In the genomic region with DNA sequence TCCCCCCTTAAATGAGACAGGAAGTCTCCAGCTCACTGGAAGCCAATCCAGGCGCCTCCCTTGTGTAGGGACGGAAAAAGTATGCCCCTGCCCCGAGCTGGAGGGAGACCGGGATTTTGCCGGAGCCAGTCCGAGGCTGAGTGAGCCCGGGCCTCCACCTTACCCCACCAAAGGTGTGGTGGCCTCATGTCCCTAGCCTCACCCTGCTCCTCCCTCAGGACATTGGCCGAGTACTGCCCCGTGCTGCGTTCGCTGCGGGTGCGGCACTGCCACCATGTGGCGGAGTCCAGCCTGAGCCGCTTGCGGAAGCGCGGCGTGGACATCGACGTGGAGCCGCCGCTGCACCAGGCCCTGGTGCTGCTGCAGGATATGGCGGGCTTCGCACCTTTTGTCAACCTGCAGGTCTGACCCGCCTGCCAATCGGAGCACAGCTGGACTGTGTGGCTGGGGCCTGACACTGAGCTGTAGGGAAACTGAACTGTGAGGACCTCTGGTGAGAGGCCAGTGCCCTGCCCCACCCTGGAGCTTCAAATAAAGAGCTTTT, we compare ENCODE assay signal across 8 cellular contexts. TPM values are rescaled to one million over a fixed set of nuclear protein-coding genes. Genes with fewer than 3 reads are reported as not detected.
DNase-seq lines count a peak whose midpoint lies in the region; ATAC-seq and TF ChIP-seq lines count a peak whose summit lies in the region.

No MANE protein-coding gene starts in this region.

- WGBS in heart left ventricle, 4 donors, result 3 to 6% (median 6%) methylated on average over 15 to 27 of the region's 27 CpGs

- TF ChIP-seq POLR2A in heart left ventricle (IDR thresholded peaks at IDR 0.05), result peak in 1 of 2 donors; percentile 20

- H3K27ac ChIP-seq in BLaER1 treated with 17β-estradiol and CSF1 and Interleukin-3, amounts not matched to agents 10 nM and 100 nM, result peak overlapping the region; percentile 72 to 86 (median 79)
- H3K27ac ChIP-seq in heart left ventricle, result peak overlapping the region in 11 of 12 donors; percentile 80 to 96 (median 91)

- peak overlapping the region; percentile 91 for H3K4me3 Mint-ChIP-seq in activated naive CD8-positive, alpha-beta T cell treated with anti-CD3 and anti-CD28 coated beads, Interleukin-2, amount 50 U/mL, for 24 hours
- peak overlapping the region; percentile 96 for H3K4me3 Mint-ChIP-seq in osteocyte (ENCODE audit: unreplicated experiment)

- H3K27ac Mint-ChIP-seq in activated naive CD8-positive, alpha-beta T cell treated with anti-CD3 and anti-CD28 coated beads, Interleukin-2, amount 50 U/mL, for 24 hours, result peak overlapping the region; percentile 49
- peak overlapping the region; percentile 31 for H3K27ac Mint-ChIP-seq in osteocyte (ENCODE audit: unreplicated experiment)

- H3K4me2 ChIP-seq in BLaER1 treated with 17β-estradiol and CSF1 and Interleukin-3, amounts not matched to agents 10 nM and 100 nM, result peak overlapping the region; percentile 95 to 100 (median 99)

- intact Hi-C loops in heart left ventricle (cut with DNase I), result loop anchor here in 4 of 10 donors (1.0 to 5.0 kb wide), 4 partner anchors 9 to 55 kb away; no protein-coding TSS in a partner anchor

- ATAC-seq in GM18909 (IDR thresholded peaks at IDR 0.05; ENCODE audit: poor library complexity, unreplicated experiment), result peak; percentile 35
- peak; percentile 11 for ATAC-seq in activated naive CD8-positive, alpha-beta T cell treated with anti-CD3 and anti-CD28 coated beads, Interleukin-2, amount 50 U/mL, for 24 hours
- peak; percentile 37 to 70 (median 63) for ATAC-seq in heart left ventricle

- peaks cover 8% of the 10 kb centered on the region for H3K36me3 Mint-ChIP-seq in activated naive CD8-positive, alpha-beta T cell treated with anti-CD3 and anti-CD28 coated beads, Interleukin-2, amount 50 U/mL, for 24 hours (ENCODE audit: low read depth)
- peaks cover 1% of the 10 kb centered on the region for H3K36me3 Mint-ChIP-seq in osteocyte (ENCODE audit: unreplicated experiment)

- peaks cover 33 to 49% (median 37%) of the 10 kb centered on the region in 10 experiments for H3K4me1 ChIP-seq in BLaER1 treated with 17β-estradiol and CSF1 and Interleukin-3, amounts not matched to agents 10 nM and 100 nM
- H3K4me1 ChIP-seq in heart left ventricle, result peaks cover 6 to 45% (median 28%) of the 10 kb centered on the region in 12 donors

- no peaks in the 10 kb centered on the region for H3K9me3 ChIP-seq in BLaER1 treated with 17β-estradiol and CSF1 and Interleukin-3, amounts not matched to agents 10 nM and 100 nM (replicated peaks in 1 of 11)
- no peaks in the 10 kb centered on the region for H3K9me3 ChIP-seq in heart left ventricle

- H4K20me1 ChIP-seq in BLaER1 treated with 17β-estradiol and CSF1 and Interleukin-3, amounts not matched to agents 10 nM and 100 nM, result peaks cover 9 to 52% (median 37%) of the 10 kb centered on the region in 11 experiments; a peak in 17 of 22 replicates

- DNase-seq in NCI-H526 (lab: John Stamatoyannopoulos, UW), result peak; percentile 50 to 78
- peak; percentile 73 for DNase-seq in activated naive CD8-positive, alpha-beta T cell treated with anti-CD3 and anti-CD28 coated beads, Interleukin-2, amount 50 U/mL, for 24 hours
- DNase-seq in heart left ventricle, result peak; percentile 78 to 92 (median 83)
- peak; percentile 88 for DNase-seq in osteocyte (ENCODE audit: extremely low spot score, unreplicated experiment)
- DNase-seq in NCI-H524 treated with DMSO at 0.1 percent for 48 hours (lab: John Stamatoyannopoulos, UW), result no peak
- no peak for DNase-seq in OCI-M2 (lab: John Stamatoyannopoulos, UW; ENCODE audit: unreplicated experiment)

- H3K4me3 ChIP-seq in BLaER1 treated with 17β-estradiol and CSF1 and Interleukin-3, amounts not matched to agents 10 nM and 100 nM, result peak overlapping the region; percentile 81 to 98 (median 88)
- peak overlapping the region; percentile 52 to 99 (median 88) for H3K4me3 ChIP-seq in heart left ventricle

- peaks cover 18 to 22% (median 21%) of the 10 kb centered on the region in 11 experiments for H3K27me3 ChIP-seq in BLaER1 treated with 17β-estradiol and CSF1 and Interleukin-3, amounts not matched to agents 10 nM and 100 nM
- peaks cover 0 to 17% (median 7%) of the 10 kb centered on the region in 9 donors for H3K27me3 ChIP-seq in heart left ventricle

- peak overlapping the region; percentile 79 to 91 (median 85) for H3K9ac ChIP-seq in BLaER1 treated with 17β-estradiol and CSF1 and Interleukin-3, amounts not matched to agents 10 nM and 100 nM

- no peaks in the 10 kb centered on the region for H3K9me3 Mint-ChIP-seq in activated naive CD8-positive, alpha-beta T cell treated with anti-CD3 and anti-CD28 coated beads, Interleukin-2, amount 50 U/mL, for 24 hours
- H3K9me3 Mint-ChIP-seq in osteocyte (ENCODE audit: unreplicated experiment), result no peaks in the 10 kb centered on the region

- peaks cover 55% of the 10 kb centered on the region for H3K4me1 Mint-ChIP-seq in activated naive CD8-positive, alpha-beta T cell treated with anti-CD3 and anti-CD28 coated beads, Interleukin-2, amount 50 U/mL, for 24 hours
- peaks cover 33% of the 10 kb centered on the region for H3K4me1 Mint-ChIP-seq in osteocyte (ENCODE audit: unreplicated experiment)

- TF ChIP-seq CTCF in heart left ventricle (IDR thresholded peaks at IDR 0.05) (peak; percentile 66 to 91 (median 78)), osteocyte (IDR thresholded peaks at IDR 0.05) (peak; percentile 79)

- peaks cover 17% of the 10 kb centered on the region for H3K27me3 Mint-ChIP-seq in activated naive CD8-positive, alpha-beta T cell treated with anti-CD3 and anti-CD28 coated beads, Interleukin-2, amount 50 U/mL, for 24 hours
- H3K27me3 Mint-ChIP-seq in osteocyte (ENCODE audit: unreplicated experiment), result peaks cover 7% of the 10 kb centered on the region

- H3K36me3 ChIP-seq in BLaER1 treated with 17β-estradiol and CSF1 and Interleukin-3, amounts not matched to agents 10 nM and 100 nM, result peaks cover 18 to 46% (median 31%) of the 10 kb centered on the region in 11 experiments
- H3K36me3 ChIP-seq in heart left ventricle, result peaks cover 0 to 25% (median 13%) of the 10 kb centered on the region in 9 donors

RNA-seq across cellular contexts. Expression of gene FBXL15, which starts 2.0 kb away (rescaled TPM):
- total RNA-seq in heart left ventricle, result 10 to 100 TPM in 6 of 9 donors, 1 to 10 TPM in 3; 6.6 to 13.9 (median 10.2) TPM
- 10 to 100 TPM in 1 of 2 donors, 1 to 10 TPM in 1; 9.9 to 20.0 TPM for polyA plus RNA-seq in heart left ventricle
- total RNA-seq in osteocyte, result 9.8 and 10.5 TPM in 2 replicates

RNA-seq across cellular contexts. Expression of gene PSD, which starts 4.1 kb away (rescaled TPM):
- total RNA-seq in heart left ventricle (1 to 10 TPM in 4 of 9 donors, under 1 TPM in 5; 0.34 to 1.7 (median 0.86) TPM), osteocyte (0.99 and 1.8 TPM in 2 replicates)
- under 1 TPM; 0.14 to 0.76 TPM for polyA plus RNA-seq in heart left ventricle

RNA-seq across cellular contexts. Expression of gene CUEDC2, which starts 9.7 kb away (rescaled TPM):
- total RNA-seq in heart left ventricle (100 to 1,000 TPM in 1 of 9 donors, 10 to 100 TPM in 8; 62.0 to 107 (median 79.2) TPM), osteocyte (81.3 and 82.1 TPM in 2 replicates)
- 10 to 100 TPM; 73.4 to 81.2 TPM for polyA plus RNA-seq in heart left ventricle

RNA-seq across cellular contexts. Expression of gene NFKB2, which starts 27.2 kb away (rescaled TPM):
- total RNA-seq in heart left ventricle (10 to 100 TPM in 8 of 9 donors, 1 to 10 TPM in 1; 9.6 to 50.4 (median 17.2) TPM), osteocyte (32.5 and 38.6 TPM in 2 replicates)
- 10 to 100 TPM in 1 of 2 donors, 1 to 10 TPM in 1; 9.6 to 20.1 TPM for polyA plus RNA-seq in heart left ventricle

RNA-seq across cellular contexts. Expression of gene C10orf95, which starts 28.7 kb away (rescaled TPM):
- total RNA-seq in heart left ventricle (under 1 TPM in 2 of 9 donors, not detected in 7; 0.18 to 0.21 TPM), osteocyte (not detected in 2 replicates)
- polyA plus RNA-seq in heart left ventricle, result not detected

Comparison
In these comparisons a context has a peak if more than half of its experiments do, and no peak if none do; other contexts are left out.
1. ATAC-seq: peak in every context shown above with its lines; median percentile 63 in heart left ventricle; 35 in GM18909; 11 in activated naive CD8-positive, alpha-beta T cell treated with anti-CD3 and anti-CD28 coated beads, Interleukin-2, amount 50 U/mL, for 24 hours.
2. DNase-seq: peak in NCI-H526 (2 of 2), activated naive CD8-positive, alpha-beta T cell treated with anti-CD3 and anti-CD28 coated beads, Interleukin-2, amount 50 U/mL, for 24 hours (single experiment), heart left ventricle (5 of 5) and osteocyte (single experiment); none in NCI-H524 treated with DMSO at 0.1 percent for 48 hours (single experiment) and OCI-M2 (single experiment).